In genomic region chr16:11583171-11583570, GRCh38 we compare ENCODE assay signal across 10 cellular contexts. TPM values are rescaled to one million over a fixed set of nuclear protein-coding genes. Genes with fewer than 3 reads are reported as not detected.
A peak's percentile ranks its signal among the peaks of the same experiment; 100 is the strongest.
DNase-seq lines count a peak whose midpoint lies in the region; ATAC-seq and TF ChIP-seq lines count a peak whose summit lies in the region.
"Had no signal": no experiment of that assay in that cellular context is flagged by ENCODE, and none has a peak within 500 bp of the region (broad histone marks: within the 10 kb centered on the region; RNA-seq: fewer than 3 reads in every experiment).

No MANE protein-coding gene starts in this region.

- H3K27me3 ChIP-seq in HUES48 (ENCODE audit: control insufficient read depth, insufficient read depth, low read length) = peaks cover 28% of the 10 kb centered on the region
- H3K27me3 ChIP-seq: MG63 had no signal

- DNase-seq in AG08396 (ENCODE audit: low spot score) = peak; percentile 43
- no peak for DNase-seq in natural killer cell
- DNase-seq in stimulated activated CD8-positive, alpha-beta memory T cell treated with anti-CD3 and anti-CD28 coated beads, Interleukin-4, amount 100 ng/mL, for 48 hours = no peak
- DNase-seq in NCI-H2227 treated with DMSO at 0.1 percent for 48 hours (lab: John Stamatoyannopoulos, UW) = no peak
- DNase-seq in NAMALWA (ENCODE audit: low spot score) = no peak
- no peak for DNase-seq in NCI-H1048 (lab: John Stamatoyannopoulos, UW)
- DNase-seq: MG63; stimulated activated naive CD4-positive, alpha-beta T cell treated with Interleukin-2 at 50 U/mL for 16 hours had no signal

- H3K36me3 Mint-ChIP-seq in brain = peaks cover 5% of the 10 kb centered on the region
- H3K36me3 Mint-ChIP-seq in natural killer cell = no peaks in the 10 kb centered on the region

- H3K27ac Mint-ChIP-seq in brain (peak overlapping the region in 2 of 5 experiments; percentile 80 to 83), natural killer cell (peak overlapping the region; percentile 91 to 94)

- H3K4me3 Mint-ChIP-seq in brain (peak overlapping the region in 4 of 5 experiments; percentile 49 to 73 (median 58)), natural killer cell (peak overlapping the region; percentile 97)

- no peaks in the 10 kb centered on the region for H3K9me3 ChIP-seq in HUES48 (ENCODE audit: control insufficient read depth, insufficient read depth, low read length)
- H3K9me3 ChIP-seq: MG63 had no signal

- H3K36me3 ChIP-seq in HUES48 (ENCODE audit: control insufficient read depth, insufficient read depth, low read length) = 0 out of 2 replicates have a peak, but pooled peaks cover 3% of the 10 kb centered on the region

- H3K27me3 Mint-ChIP-seq in brain = peaks cover 52% of the 10 kb centered on the region
- no peaks in the 10 kb centered on the region for H3K27me3 Mint-ChIP-seq in natural killer cell (ENCODE audit: low read depth in 2 of 2)

- H3K4me3 ChIP-seq in HUES48 (ENCODE audit: low read depth, low read length) = peak overlapping the region; percentile 72

- peak overlapping the region; percentile 91 for H3K27ac ChIP-seq in HUES48 (ENCODE audit: low read depth, low read length)

- TF ChIP-seq CTCF in brain (conservative IDR thresholded peaks at IDR 0.05) (no peak), natural killer cell (IDR thresholded peaks at IDR 0.05) (no peak)

- no peak for ATAC-seq in natural killer cell

- intact Hi-C loops in natural killer cell (cut with micrococcal nuclease) = loop anchor here (5.0 kb wide), 1 partner anchor 36 kb away; no protein-coding TSS in a partner anchor

- peaks cover 56% of the 10 kb centered on the region for H3K4me1 ChIP-seq in HUES48 (ENCODE audit: control insufficient read depth, insufficient read depth, low read length)

- no peak overlapping the region for H3K9ac ChIP-seq in HUES48 (ENCODE audit: low read depth, low read length)

- H3K4me1 Mint-ChIP-seq in brain (peaks cover 51% of the 10 kb centered on the region), natural killer cell (peaks cover 77 to 84% of the 10 kb centered on the region in 2 donors)

- H3K9me3 Mint-ChIP-seq in brain = peaks cover 0 to 5% (median 4%) of the 10 kb centered on the region in 5 experiments
- H3K9me3 Mint-ChIP-seq in natural killer cell = no peaks in the 10 kb centered on the region

RNA-seq across cellular contexts. Expression of gene LITAF, which starts 3.5 kb away (rescaled TPM):
- polyA plus RNA-seq in brain (ENCODE audit: insufficient read depth, low read depth, low replicate concordance) = 96.6 TPM
- total RNA-seq in natural killer cell = 100 to 1,000 TPM; 584 to 772 (median 726) TPM
